Comparison of ENCODE assay signal across 9 cellular contexts in the genomic region with DNA sequence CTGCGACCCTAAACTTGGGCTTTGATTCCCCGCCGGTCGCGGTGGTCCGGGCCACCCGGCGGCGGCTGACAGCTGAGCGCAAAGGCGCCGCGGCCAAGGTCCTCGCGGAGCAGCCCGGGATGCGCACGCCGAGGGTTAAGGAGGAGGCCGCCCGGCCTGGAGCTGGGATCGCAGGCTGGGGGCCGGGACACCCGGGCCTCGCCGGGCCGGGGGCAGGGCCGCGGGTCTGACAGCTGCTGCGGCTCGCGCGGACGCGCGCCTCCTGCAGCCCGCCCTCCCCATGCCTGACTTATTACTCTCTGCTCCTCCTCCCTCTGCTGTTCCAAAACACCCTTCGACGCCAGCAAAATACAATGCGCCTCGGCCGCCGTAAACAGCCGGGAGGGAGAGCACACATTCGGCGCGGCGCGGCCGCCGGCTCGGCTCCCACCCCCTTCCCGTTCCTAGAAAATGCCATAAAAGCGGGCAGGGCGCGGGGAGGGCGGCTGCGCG. TPM values are rescaled to one million over a fixed set of nuclear protein-coding genes. Genes with fewer than 3 reads are reported as not detected.
DNase-seq lines count a peak whose midpoint lies in the region; ATAC-seq and TF ChIP-seq lines count a peak whose summit lies in the region.
"Had no signal": no experiment of that assay in that cellular context is flagged by ENCODE, and none has a peak within 500 bp of the region (broad histone marks: within the 10 kb centered on the region; RNA-seq: fewer than 3 reads in every experiment).

No MANE protein-coding gene starts in this region.

- CTCF ChIA-PET in PC-3 (lab: Charles Lee) = interaction anchor here (0.7 kb wide), 1 partner anchor 238 kb away, joined by 6 read pairs; no protein-coding TSS in a partner anchor

- H3K27ac ChIP-seq in PC-3 (ENCODE audit: low read length) (no peak overlapping the region), stomach smooth muscle (ENCODE audit: low read length) (no peak overlapping the region)
- H3K27ac ChIP-seq: 22Rv1 had no signal

- peak overlapping the region; percentile 83 to 86 for H3K27ac Mint-ChIP-seq in natural killer cell

- TF ChIP-seq CTCF in PC-3 (conservative IDR thresholded peaks at IDR 0.05; ENCODE audit: low read depth, low read length) (no peak), fibroblast of the aortic adventitia (IDR thresholded peaks at IDR 0.05; ENCODE audit: insufficient read depth, low read length) (peak; percentile 21), natural killer cell (IDR thresholded peaks at IDR 0.05) (no peak)

- H3K79me2 ChIP-seq in PC-3 (ENCODE audit: low read length) = 0 out of 2 replicates have a peak, but pooled peaks cover 7% of the 10 kb centered on the region

- peak overlapping the region; percentile 90 for H3K4me3 ChIP-seq in PC-3 (ENCODE audit: low read length)
- peak overlapping the region; percentile 67 for H3K4me3 ChIP-seq in fibroblast of the aortic adventitia (ENCODE audit: low read depth, low read length)
- peak overlapping the region; percentile 59 to 74 for H3K4me3 ChIP-seq in stomach smooth muscle (ENCODE audit: low read length in 2 of 2)

- H3K4me1 ChIP-seq in PC-3 (ENCODE audit: insufficient read depth, low read length) (0 out of 2 replicates have a peak, but pooled peaks cover 4% of the 10 kb centered on the region), stomach smooth muscle (ENCODE audit: control insufficient read depth, insufficient read depth, low read length) (peaks cover 16% of the 10 kb centered on the region)

- H4K20me1 ChIP-seq in PC-3 (ENCODE audit: low read length) = no peaks in the 10 kb centered on the region

- H3K36me3 ChIP-seq in PC-3 (ENCODE audit: low read depth, low read length) (no peaks in the 10 kb centered on the region), stomach smooth muscle (ENCODE audit: control insufficient read depth in 2 of 2, insufficient read depth in 2 of 2, low read length in 2 of 2) (no peaks in the 10 kb centered on the region)

- no peaks in the 10 kb centered on the region for H3K36me3 Mint-ChIP-seq in natural killer cell

- peak overlapping the region; percentile 92 for H3K4me3 Mint-ChIP-seq in natural killer cell

- H3K9me3 Mint-ChIP-seq in natural killer cell = no peaks in the 10 kb centered on the region

- ATAC-seq in HG03432 (IDR thresholded peaks at IDR 0.05; ENCODE audit: unreplicated experiment) (peak; percentile 50), PC-3 (peak; percentile 56), natural killer cell (peak; percentile 37 to 62 (median 44))

- H3K9me3 ChIP-seq in PC-3 (ENCODE audit: low read length) = no peaks in the 10 kb centered on the region
- no peaks in the 10 kb centered on the region for H3K9me3 ChIP-seq in stomach smooth muscle (ENCODE audit: control insufficient read depth in 2 of 2, low read length in 2 of 2)

- POLR2A ChIA-PET in PC-3 (lab: Charles Lee; ENCODE audit: unreplicated experiment) = interaction anchor here (0.6 kb wide), 1 partner anchor 113 kb away, joined by 3 read pairs; no protein-coding TSS in a partner anchor

- H3K9me2 ChIP-seq in PC-3 (replicated peaks; ENCODE audit: low read length) = no peaks in the 10 kb centered on the region

- intact Hi-C loops in PC-3 (cut with micrococcal nuclease) (loop anchor here (2.0 to 5.0 kb wide), 4 partner anchors 96 to 354 kb away; no protein-coding TSS in a partner anchor), natural killer cell (cut with micrococcal nuclease) (loop anchor here (1.0 to 5.0 kb wide), 6 partner anchors 11 to 344 kb away; no protein-coding TSS in a partner anchor)

- H3K27me3 ChIP-seq in PC-3 (ENCODE audit: low read length) (no peaks in the 10 kb centered on the region), stomach smooth muscle (ENCODE audit: control insufficient read depth in 1 of 2, insufficient read depth in 2 of 2, low read length in 2 of 2) (peaks cover 14 to 28% of the 10 kb centered on the region in 2 donors)

- BruUV-seq in PC-3 (replicated peaks; lab: Mats Ljungman, UMichigan) = no TSS peak

- H3K4me1 Mint-ChIP-seq in natural killer cell = peaks cover 11 to 21% of the 10 kb centered on the region in 2 donors

- peak overlapping the region; percentile 97 for H3K4me2 ChIP-seq in PC-3 (ENCODE audit: low read length)

- H3F3A ChIP-seq in PC-3 (ENCODE audit: low read length, unreplicated experiment) = no peaks in the 10 kb centered on the region

- peak overlapping the region; percentile 78 for H2AFZ ChIP-seq in PC-3 (ENCODE audit: low read length)

- peak overlapping the region; percentile 57 for H3K9ac ChIP-seq in PC-3 (ENCODE audit: low read length)
- H3K9ac ChIP-seq in stomach smooth muscle (ENCODE audit: low read length in 2 of 2) = peak overlapping the region; percentile 29 to 51

- peaks cover 13 to 34% of the 10 kb centered on the region in 2 donors for H3K27me3 Mint-ChIP-seq in natural killer cell (ENCODE audit: low read depth in 2 of 2)

- DNase-seq in DMS 273 (lab: John Stamatoyannopoulos, UW; ENCODE audit: unreplicated experiment) (peak; percentile 86), DMS 273 treated with DMSO at 0.1 percent for 48 hours (lab: John Stamatoyannopoulos, UW) (no peak), PC-3 (peak; percentile 52), fibroblast of the aortic adventitia (ENCODE audit: low read depth) (peak; percentile 56), natural killer cell (peak; percentile 56)
- peak; percentile 57 for DNase-seq in activated effector memory CD4-positive, alpha-beta T cell treated with Interleukin-2 at 50 U/mL for 16 hours

RNA-seq across cellular contexts. Expression of a gene that starts 0.7 kb away (rescaled TPM):
- 4.8 and 7.0 TPM in 2 replicates for total RNA-seq in PC-3 (2014; rRNA removed)
- 0.27 and 0.65 TPM in 2 replicates for total RNA-seq in fibroblast of the aortic adventitia (ENCODE audit: low replicate concordance)
- 10 to 100 TPM; 32.1 to 37.8 (median 32.7) TPM for total RNA-seq in natural killer cell
